Comparison of ENCODE assay signal across 8 cellular contexts in genomic region chr2:238864207-238865014, GRCh38.
DNase-seq lines count a peak whose midpoint lies in the region; ATAC-seq and TF ChIP-seq lines count a peak whose summit lies in the region.

No MANE protein-coding gene starts in this region.

- CTCF ChIA-PET in AG04449 (lab: Yijun Ruan, JAX), result interaction anchor here (0.9 to 3.9 kb wide), 5 partner anchors 10 to 22 kb away, joined by 3 to 25 read pairs (median 4); no protein-coding TSS in a partner anchor

- H3K9ac ChIP-seq in HUES48 (ENCODE audit: low read depth, low read length), result no peak overlapping the region; the same call in 1 of the 2 replicates

- peak overlapping the region; percentile 76 for H3K27ac ChIP-seq in HUES48 (ENCODE audit: low read depth, low read length)

- peaks cover 16% of the 10 kb centered on the region for H3K4me1 ChIP-seq in HUES48 (ENCODE audit: control insufficient read depth, insufficient read depth, low read length)

- H3K4me3 ChIP-seq in AG04449 (ENCODE audit: low read depth, low read length) (peak overlapping the region; percentile 18), HUES48 (ENCODE audit: low read depth, low read length) (no peak overlapping the region)

- no peaks in the 10 kb centered on the region for H3K27me3 ChIP-seq in HUES48 (ENCODE audit: control insufficient read depth, insufficient read depth, low read length)

- H3K9me3 ChIP-seq in HUES48 (ENCODE audit: control insufficient read depth, insufficient read depth, low read length), result no peaks in the 10 kb centered on the region

- no peaks in the 10 kb centered on the region for H3K36me3 ChIP-seq in HUES48 (ENCODE audit: control insufficient read depth, insufficient read depth, low read length)

- TF ChIP-seq CTCF in AG04449 (IDR thresholded peaks at IDR 0.05; ENCODE audit: insufficient read depth, low read length, missing control alignments) (no peak), GM10266 (IDR thresholded peaks at IDR 0.05; ENCODE audit: control insufficient read depth, insufficient read depth, low read depth, missing control alignments) (no peak)

- ATAC-seq in GM19452 (IDR thresholded peaks at IDR 0.05; ENCODE audit: unreplicated experiment), result no peak

- POLR2A ChIA-PET in AG04449 (lab: Yijun Ruan, JAX), result interaction anchor here (0.8 to 2.5 kb wide), 3 partner anchors 10 to 17 kb away, joined by 4 to 22 read pairs (median 4); partner anchors contain the start of gene TWIST2

- DNase-seq in AG04449 (ENCODE audit: low read depth, low spot score) (peak; percentile 98), activated T-cell treated with anti-CD3 and anti-CD28 coated beads for 48 hours (ENCODE audit: low read depth) (peak; percentile 53), glomerular visceral epithelial cell (ENCODE audit: extremely low spot score) (peak; percentile 95), putamen (ENCODE audit: low spot score) (peak; percentile 7), NCI-H1105 treated with DMSO at 0.1 percent for 48 hours (lab: John Stamatoyannopoulos, UW) (no peak), GM10266 (ENCODE audit: extremely low spot score) (no peak)

Comparison
In these comparisons a context has a peak if more than half of its experiments do, and no peak if none do; other contexts are left out.
1. DNase-seq: peak in AG04449 (single experiment), activated T-cell treated with anti-CD3 and anti-CD28 coated beads for 48 hours (single experiment), glomerular visceral epithelial cell (single experiment) and putamen (single experiment); none in NCI-H1105 treated with DMSO at 0.1 percent for 48 hours (single experiment) and GM10266 (single experiment).